Comparison of ENCODE assay signal across 9 cellular contexts in genomic region chr22:20979243-20979809, GRCh38. TPM values are rescaled to one million over a fixed set of nuclear protein-coding genes. Genes with fewer than 3 reads are reported as not detected.
DNase-seq lines count a peak whose midpoint lies in the region; ATAC-seq and TF ChIP-seq lines count a peak whose summit lies in the region.
"Had no signal": no experiment of that assay in that cellular context is flagged by ENCODE, and none has a peak within 500 bp of the region (broad histone marks: within the 10 kb centered on the region; RNA-seq: fewer than 3 reads in every experiment).

No MANE protein-coding gene starts in this region.

- intact Hi-C loops in Calu3 (cut with micrococcal nuclease; ENCODE audit: unreplicated experiment) (no loop called here), left lung (cut with DNase I) (no loop called here), PC-3 (cut with micrococcal nuclease) (no loop called here)

- no peaks in the 10 kb centered on the region for H3K4me1 Mint-ChIP-seq in Calu3 (ENCODE audit: low read depth, unreplicated experiment)

- H3K36me3 ChIP-seq in left lung (no peaks in the 10 kb centered on the region), HAP-1 (replicated peaks) (peaks cover 5% of the 10 kb centered on the region), PC-3 (ENCODE audit: low read depth, low read length) (no peaks in the 10 kb centered on the region)

- H3K27me3 Mint-ChIP-seq in Calu3 (ENCODE audit: unreplicated experiment): peaks cover 16% of the 10 kb centered on the region

- no peak overlapping the region for H3K9ac ChIP-seq in PC-3 (ENCODE audit: low read length)

- H3K4me2 ChIP-seq in PC-3 (ENCODE audit: low read length): no peak overlapping the region

- H3K4me3 ChIP-seq in coronary artery (peak overlapping the region; percentile 30), left lung (peak overlapping the region in 1 of 2 donors; percentile 11), HAP-1 (no peak overlapping the region), PC-3 (ENCODE audit: low read length) (no peak overlapping the region)

- H3K4me1 ChIP-seq in left lung (peaks cover 8 to 39% of the 10 kb centered on the region in 2 donors), HAP-1 (peaks cover 9% of the 10 kb centered on the region), PC-3 (ENCODE audit: insufficient read depth, low read length) (peaks cover 13% of the 10 kb centered on the region)

- in situ Hi-C loops in HAP-1 (cut with MboI; ENCODE audit: low sequenced_read_pairs): no loop called here

- no peaks in the 10 kb centered on the region for H3K9me2 ChIP-seq in PC-3 (replicated peaks; ENCODE audit: low read length)

- H3K4me3 Mint-ChIP-seq in Calu3 (ENCODE audit: low read depth, unreplicated experiment): peak overlapping the region; percentile 50

- H3K79me2 ChIP-seq in PC-3 (ENCODE audit: low read length): peaks cover 16% of the 10 kb centered on the region

- H3K9me3 Mint-ChIP-seq in Calu3 (ENCODE audit: low read depth, unreplicated experiment): peaks cover 5% of the 10 kb centered on the region

- ATAC-seq in left lung (peak; percentile 73), PC-3 (no peak)

- POLR2A ChIA-PET in PC-3 (lab: Charles Lee; ENCODE audit: unreplicated experiment): no interaction called here

- CTCF ChIA-PET in Calu3 (lab: Charles Lee) (no interaction called here), PC-3 (lab: Charles Lee) (no interaction called here)

- BruUV-seq in Calu3 (replicated peaks; lab: Mats Ljungman, UMichigan) (no TSS peak), PC-3 (replicated peaks; lab: Mats Ljungman, UMichigan) (no TSS peak)

- peaks cover 32% of the 10 kb centered on the region for H3K36me3 Mint-ChIP-seq in Calu3 (ENCODE audit: insufficient read depth, unreplicated experiment)

- no peak overlapping the region for H3K27ac ChIP-seq in coronary artery
- no peak overlapping the region for H3K27ac ChIP-seq in left lung
- no peak overlapping the region for H3K27ac ChIP-seq in PC-3 (ENCODE audit: low read length)

- H3K27me3 ChIP-seq in left lung (peaks cover 0 to 4% of the 10 kb centered on the region in 2 donors), HAP-1 (ENCODE audit: low read depth) (no peaks in the 10 kb centered on the region), PC-3 (ENCODE audit: low read length) (no peaks in the 10 kb centered on the region)

- no peaks in the 10 kb centered on the region for H4K20me1 ChIP-seq in PC-3 (ENCODE audit: low read length)

- H3F3A ChIP-seq in PC-3 (ENCODE audit: low read length, unreplicated experiment): no peaks in the 10 kb centered on the region

- H3K9me3 ChIP-seq in left lung (peaks cover 0 to 7% of the 10 kb centered on the region in 2 donors), HAP-1 (peaks cover 7% of the 10 kb centered on the region; the same call in 1 of the 2 replicates), PC-3 (ENCODE audit: low read length) (no peaks in the 10 kb centered on the region)

- DNase-seq in Calu3 (peak; percentile 28), coronary artery (ENCODE audit: low spot score) (no peak), left lung (peak; percentile 87 to 89), HAP-1 (ENCODE audit: low spot score in 2 of 2) (no peak), PC-3 (no peak), GOT3 (lab: John Stamatoyannopoulos, UW) (no peak)
- peak; percentile 85 for DNase-seq in activated CD4-positive, alpha-beta T cell treated with anti-CD3 and anti-CD28 coated beads for 48 hours
- DNase-seq in stimulated activated CD4-positive, alpha-beta T cell treated with anti-CD3 and anti-CD28 coated beads, Interleukin-4, amount 100 ng/mL, for 48 hours (ENCODE audit: low read depth in 2 of 2): peak; percentile 65 to 68

- H2AFZ ChIP-seq in PC-3 (ENCODE audit: low read length): no peak overlapping the region

- H3K27ac Mint-ChIP-seq in Calu3 (ENCODE audit: unreplicated experiment): no peak overlapping the region

- no peak for TF ChIP-seq CTCF in Calu3 (IDR thresholded peaks at IDR 0.05; ENCODE audit: unreplicated experiment)
- no peak for TF ChIP-seq CTCF in coronary artery (IDR thresholded peaks at IDR 0.05)
- no peak for TF ChIP-seq CTCF in left lung (IDR thresholded peaks at IDR 0.05)
- no peak for TF ChIP-seq CTCF in PC-3 (conservative IDR thresholded peaks at IDR 0.05; ENCODE audit: low read depth, low read length)

RNA-seq across cellular contexts. Expression of gene LZTR1, which starts 2.8 kb away (rescaled TPM):
- total RNA-seq in Calu3 (2022) (49.3 and 55.4 TPM in 2 replicates), left lung (10 to 100 TPM; 60.0 to 71.9 TPM), PC-3 (2014; rRNA removed) (41.0 and 49.3 TPM in 2 replicates)

RNA-seq across cellular contexts. Expression of gene AIFM3, which starts 12.3 kb away (rescaled TPM):
- total RNA-seq in Calu3 (2022): 3.1 and 4.2 TPM in 2 replicates
- total RNA-seq in left lung: 1 to 10 TPM; 6.0 to 6.5 TPM
- 0.98 and 1.5 TPM in 2 replicates for total RNA-seq in PC-3 (2014; rRNA removed)

RNA-seq across cellular contexts. Expression of gene THAP7, which starts 22.6 kb away (rescaled TPM):
- 24.5 and 25.3 TPM in 2 replicates for total RNA-seq in Calu3 (2022)
- total RNA-seq in left lung: 10 to 100 TPM; 17.8 to 23.8 TPM
- 43.0 and 44.3 TPM in 2 replicates for total RNA-seq in PC-3 (2014; rRNA removed)

RNA-seq across cellular contexts. Expression of gene P2RX6, which starts 35.6 kb away (rescaled TPM):
- total RNA-seq in Calu3 (2022) (0.26 and 0.42 TPM in 2 replicates), left lung (1 to 10 TPM in 1 of 2 donors, under 1 TPM in 1; 0.20 to 1.7 TPM), PC-3 (2014; rRNA removed) (1.1 TPM in 1 of 2 replicates, not detected in the other)

RNA-seq across cellular contexts. Expression of gene SLC7A4, which starts 53.0 kb away (rescaled TPM):
- total RNA-seq in Calu3 (2022) (0.14 TPM in 1 of 2 replicates, not detected in the other), left lung (1 to 10 TPM in 1 of 2 donors, under 1 TPM in 1; 0.31 to 3.0 TPM), PC-3 (2014; rRNA removed) (not detected in 2 replicates)
- total RNA-seq: mononuclear cell had no signal

Comparison
In these comparisons a context has a peak if more than half of its experiments do, and no peak if none do; other contexts are left out.
1. DNase-seq: peak in Calu3 (single experiment), activated CD4-positive, alpha-beta T cell treated with anti-CD3 and anti-CD28 coated beads for 48 hours (single experiment), left lung (2 of 2) and stimulated activated CD4-positive, alpha-beta T cell treated with anti-CD3 and anti-CD28 coated beads, Interleukin-4, amount 100 ng/mL, for 48 hours (2 of 2); none in coronary artery (single experiment), HAP-1 (0 of 2), PC-3 (single experiment) and GOT3 (single experiment).